In genomic region chr11:47236482-47236881, GRCh38 we compare ENCODE assay signal across 13 cellular contexts. TPM values are rescaled to one million over a fixed set of nuclear protein-coding genes. Genes with fewer than 3 reads are reported as not detected.
DNase-seq lines count a peak whose midpoint lies in the region; ATAC-seq and TF ChIP-seq lines count a peak whose summit lies in the region.
"Had no signal": no experiment of that assay in that cellular context is flagged by ENCODE, and none has a peak within 500 bp of the region (broad histone marks: within the 10 kb centered on the region; RNA-seq: fewer than 3 reads in every experiment).

No MANE protein-coding gene starts in this region.

- no peak overlapping the region for H2AFZ ChIP-seq in smooth muscle cell (ENCODE audit: low read depth)

- no peak overlapping the region for H3K4me2 ChIP-seq in smooth muscle cell

- no peaks in the 10 kb centered on the region for H3K79me2 ChIP-seq in smooth muscle cell (ENCODE audit: low read depth)

- H3K9ac ChIP-seq in smooth muscle cell (ENCODE audit: low read depth): no peak overlapping the region

- H3K27me3 Mint-ChIP-seq in activated naive CD4-positive, alpha-beta T cell treated with anti-CD3 and anti-CD28 coated beads for 36 hours (ENCODE audit: low read depth): no peaks in the 10 kb centered on the region
- H3K27me3 Mint-ChIP-seq in central memory CD8-positive, alpha-beta T cell: no peaks in the 10 kb centered on the region

- H3K9me3 ChIP-seq in Panc1 (ENCODE audit: control insufficient read depth, insufficient read depth, low read depth, low read length): no peaks in the 10 kb centered on the region
- H3K9me3 ChIP-seq in smooth muscle cell (replicated peaks; ENCODE audit: low read depth): no peaks in the 10 kb centered on the region
- H3K9me3 ChIP-seq: upper lobe of right lung had no signal

- peaks cover 18% of the 10 kb centered on the region for H3F3A ChIP-seq in smooth muscle cell (ENCODE audit: low read depth)

- POLR2A ChIA-PET in Panc1 (lab: Charles Lee): interaction anchor here (0.6 kb wide), 1 partner anchor 56 kb away, joined by 3 read pairs; no protein-coding TSS in a partner anchor

- CTCF ChIA-PET in activated naive CD4-positive, alpha-beta T cell treated with anti-CD3 and anti-CD28 coated beads for 36 hours (lab: Charles Lee): interaction anchor here (0.6 to 3.1 kb wide), 5 partner anchors 12 to 74 kb away, joined by 3 to 14 read pairs (median 4); partner anchors contain the start of gene ACP2
- CTCF ChIA-PET in Panc1 (lab: Charles Lee): interaction anchor here (0.5 kb wide), 1 partner anchor 119 kb away, joined by 4 read pairs; no protein-coding TSS in a partner anchor

- H3K27me3 ChIP-seq in Panc1 (ENCODE audit: control insufficient read depth, insufficient read depth, low read length) (no peaks in the 10 kb centered on the region), smooth muscle cell (ENCODE audit: low read depth) (no peaks in the 10 kb centered on the region)
- H3K27me3 ChIP-seq: cardiac muscle cell, upper lobe of right lung had no signal

- peaks cover 30% of the 10 kb centered on the region for H3K4me1 Mint-ChIP-seq in activated naive CD4-positive, alpha-beta T cell treated with anti-CD3 and anti-CD28 coated beads for 36 hours (ENCODE audit: low read depth)
- peaks cover 10% of the 10 kb centered on the region for H3K4me1 Mint-ChIP-seq in central memory CD8-positive, alpha-beta T cell

- DNase-seq in activated naive CD4-positive, alpha-beta T cell treated with anti-CD3 and anti-CD28 coated beads for 36 hours: no peak
- no peak for DNase-seq in activated naive CD4-positive, alpha-beta T cell treated with Interleukin-2 at 50 U/mL for 16 hours
- no peak for DNase-seq in Panc1 (ENCODE audit: low read depth, low spot score)
- no peak for DNase-seq in central memory CD8-positive, alpha-beta T cell (ENCODE audit: low spot score in 2 of 2)
- no peak for DNase-seq in smooth muscle cell (lab: John Stamatoyannopoulos, UW; ENCODE audit: unreplicated experiment)
- no peak for DNase-seq in stimulated activated naive CD8-positive, alpha-beta T cell treated with anti-CD3 and anti-CD28 coated beads, Interleukin-15, Interleukin-2, amounts not matched to agents 100 U/mL and 50 U/mL, for 24 hours
- no peak for DNase-seq in glomerular visceral epithelial cell (ENCODE audit: extremely low spot score)
- DNase-seq: NCI-H1436, upper lobe of right lung had no signal

- H3K4me1 ChIP-seq in Panc1 (ENCODE audit: control insufficient read depth, insufficient read depth, low read length) (peaks cover 20% of the 10 kb centered on the region), smooth muscle cell (ENCODE audit: low read depth) (peaks cover 5% of the 10 kb centered on the region)
- H3K4me1 ChIP-seq: upper lobe of right lung had no signal

- TF ChIP-seq CTCF in Panc1 (IDR thresholded peaks at IDR 0.05) (no peak), smooth muscle cell (IDR thresholded peaks at IDR 0.05; ENCODE audit: borderline replicate concordance, insufficient read depth, poor library complexity, severe bottlenecking) (no peak)

- intact Hi-C loops in activated naive CD4-positive, alpha-beta T cell treated with anti-CD3 and anti-CD28 coated beads for 36 hours (cut with micrococcal nuclease): no loop called here
- intact Hi-C loops in Panc1 (cut with micrococcal nuclease; ENCODE audit: unreplicated experiment): no loop called here

- BruUV-seq in Panc1 (replicated peaks; lab: Mats Ljungman, UMichigan): no TSS peak

- H3K27ac Mint-ChIP-seq in activated naive CD4-positive, alpha-beta T cell treated with anti-CD3 and anti-CD28 coated beads for 36 hours: peak overlapping the region; percentile 37
- peak overlapping the region; percentile 39 for H3K27ac Mint-ChIP-seq in central memory CD8-positive, alpha-beta T cell (ENCODE audit: low read depth)
- H3K27ac Mint-ChIP-seq: mesothelial cell of epicardium had no signal

- no peaks in the 10 kb centered on the region for H4K20me1 ChIP-seq in smooth muscle cell (ENCODE audit: low read depth)

- H3K36me3 ChIP-seq in Panc1 (ENCODE audit: control insufficient read depth, insufficient read depth, low read length) (no peaks in the 10 kb centered on the region), smooth muscle cell (ENCODE audit: low read depth) (no peaks in the 10 kb centered on the region)

- peak overlapping the region; percentile 0; the same call in 1 of the 2 replicates for H3K27ac ChIP-seq in Panc1 (ENCODE audit: low read length)
- H3K27ac ChIP-seq in smooth muscle cell (ENCODE audit: low read depth): peak overlapping the region; percentile 98
- H3K27ac ChIP-seq: cardiac muscle cell, upper lobe of right lung had no signal

- H3K4me3 Mint-ChIP-seq in activated naive CD4-positive, alpha-beta T cell treated with anti-CD3 and anti-CD28 coated beads for 36 hours: no peak overlapping the region
- H3K4me3 Mint-ChIP-seq in central memory CD8-positive, alpha-beta T cell: no peak overlapping the region
- H3K4me3 Mint-ChIP-seq: mesothelial cell of epicardium had no signal

- H3K4me3 ChIP-seq in Panc1 (ENCODE audit: low read depth in 2 of 2, low read length in 2 of 2) (no peak overlapping the region), smooth muscle cell (no peak overlapping the region)
- H3K4me3 ChIP-seq: cardiac muscle cell, upper lobe of right lung had no signal

- in situ Hi-C loops in Panc1 (cut with HindIII; ENCODE audit: low pct_unique_long_range_greater_than_20kb, low sequenced_read_pairs): no loop called here

- H3K9me3 Mint-ChIP-seq in activated naive CD4-positive, alpha-beta T cell treated with anti-CD3 and anti-CD28 coated beads for 36 hours: no peaks in the 10 kb centered on the region
- no peaks in the 10 kb centered on the region for H3K9me3 Mint-ChIP-seq in central memory CD8-positive, alpha-beta T cell
- H3K9me3 Mint-ChIP-seq: mesothelial cell of epicardium had no signal

- H3K36me3 Mint-ChIP-seq in activated naive CD4-positive, alpha-beta T cell treated with anti-CD3 and anti-CD28 coated beads for 36 hours (ENCODE audit: low read depth): peaks cover 53% of the 10 kb centered on the region
- H3K36me3 Mint-ChIP-seq in central memory CD8-positive, alpha-beta T cell (ENCODE audit: insufficient read depth): peaks cover 35% of the 10 kb centered on the region

- 96% methylated on average over 5 of the region's 5 CpGs for WGBS in smooth muscle cell (ENCODE audit: low lambda C conversion rate)

- ATAC-seq in Panc1 (no peak), GM18498 (IDR thresholded peaks at IDR 0.05; ENCODE audit: unreplicated experiment) (no peak)
- ATAC-seq in central memory CD8-positive, alpha-beta T cell (replicated peaks; ENCODE audit: extremely low read depth, poor library complexity, severe bottlenecking): no peak
- no peak for ATAC-seq in stimulated activated naive CD8-positive, alpha-beta T cell treated with anti-CD3 and anti-CD28 coated beads, Interleukin-15, Interleukin-2, amounts not matched to agents 100 U/mL and 50 U/mL, for 24 hours
- ATAC-seq: Right ventricle myocardium inferior, upper lobe of right lung had no signal

RNA-seq across cellular contexts. Expression of gene ACP2, which starts 12.1 kb away (rescaled TPM):
- 1 to 10 TPM; 8.0 to 9.3 TPM for total RNA-seq in activated naive CD4-positive, alpha-beta T cell treated with anti-CD3 and anti-CD28 coated beads for 36 hours
- total RNA-seq in Panc1 (2021; ENCODE audit: unreplicated experiment) (28.4 TPM), smooth muscle cell (31.4 and 62.4 TPM in 2 replicates)
- polyA plus RNA-seq in Panc1 (2012; ENCODE audit: insufficient read length): 28.7 TPM
- polyA plus RNA-seq in smooth muscle cell: 25.0 and 26.3 TPM in 2 replicates

RNA-seq across cellular contexts. Expression of gene NR1H3, which starts 21.3 kb away (rescaled TPM):
- total RNA-seq in activated naive CD4-positive, alpha-beta T cell treated with anti-CD3 and anti-CD28 coated beads for 36 hours: 10 to 100 TPM; 10.4 to 11.3 TPM
- total RNA-seq in Panc1 (2021; ENCODE audit: unreplicated experiment) (17.2 TPM), smooth muscle cell (8.1 and 8.4 TPM in 2 replicates)
- polyA plus RNA-seq in Panc1 (2012; ENCODE audit: insufficient read length): 19.7 TPM
- 13.7 and 19.2 TPM in 2 replicates for polyA plus RNA-seq in smooth muscle cell

RNA-seq across cellular contexts. Expression of gene DDB2, which starts 21.7 kb away (rescaled TPM):
- 100 to 1,000 TPM; 273 to 282 TPM for total RNA-seq in activated naive CD4-positive, alpha-beta T cell treated with anti-CD3 and anti-CD28 coated beads for 36 hours
- total RNA-seq in Panc1 (2021; ENCODE audit: unreplicated experiment): 33.6 TPM
- polyA plus RNA-seq in Panc1 (2012; ENCODE audit: insufficient read length): 20.3 TPM
- 60.1 and 64.4 TPM in 2 replicates for total RNA-seq in smooth muscle cell
- 96.0 and 104 TPM in 2 replicates for polyA plus RNA-seq in smooth muscle cell

RNA-seq across cellular contexts. Expression of gene MADD, which starts 33.5 kb away (rescaled TPM):
- 10 to 100 TPM; 49.9 to 52.2 TPM for total RNA-seq in activated naive CD4-positive, alpha-beta T cell treated with anti-CD3 and anti-CD28 coated beads for 36 hours
- total RNA-seq in Panc1 (2021; ENCODE audit: unreplicated experiment) (51.1 TPM), smooth muscle cell (24.2 and 27.7 TPM in 2 replicates)
- polyA plus RNA-seq in Panc1 (2012; ENCODE audit: insufficient read length): 42.9 TPM
- 13.1 and 15.0 TPM in 2 replicates for polyA plus RNA-seq in smooth muscle cell

RNA-seq across cellular contexts. Expression of gene PACSIN3, which starts 50.2 kb away (rescaled TPM):
- total RNA-seq in activated naive CD4-positive, alpha-beta T cell treated with anti-CD3 and anti-CD28 coated beads for 36 hours: 1 to 10 TPM; 6.5 to 7.2 TPM
- total RNA-seq in Panc1 (2021; ENCODE audit: unreplicated experiment) (45.3 TPM), smooth muscle cell (24.8 and 27.3 TPM in 2 replicates)
- 60.0 TPM for polyA plus RNA-seq in Panc1 (2012; ENCODE audit: insufficient read length)
- polyA plus RNA-seq in smooth muscle cell: 55.7 and 85.9 TPM in 2 replicates
